In genomic region chr17:80832888-80833583, GRCh38 we compare ENCODE assay signal across 8 cellular contexts.
DNase-seq lines count a peak whose midpoint lies in the region; ATAC-seq, FAIRE-seq and TF ChIP-seq lines count a peak whose summit lies in the region.

No MANE protein-coding gene starts in this region.

- H3K27ac ChIP-seq in A673 (ENCODE audit: low read depth, low read length, poor library complexity, severe bottlenecking) (peak overlapping the region; percentile 83), kidney (ENCODE audit: low read depth in 2 of 2, low read length in 2 of 2) (peak overlapping the region; percentile 83 to 88)

- H3K4me1 ChIP-seq in A673 (ENCODE audit: insufficient read depth, low read length, poor library complexity, severe bottlenecking) (peaks cover 26% of the 10 kb centered on the region), kidney (ENCODE audit: control insufficient read depth in 1 of 2, insufficient read depth in 1 of 2, low read depth in 1 of 2, low read length in 2 of 2) (peaks cover 0 to 7% of the 10 kb centered on the region in 2 donors)

- peak overlapping the region; percentile 34 to 70 for H3K9ac ChIP-seq in kidney (ENCODE audit: low read length in 2 of 2)

- POLR2A ChIA-PET in A673 (lab: Charles Lee; ENCODE audit: low non-redundant PET): no interaction called here

- no peaks in the 10 kb centered on the region for H3K27me3 ChIP-seq in A673 (replicated peaks; ENCODE audit: insufficient read depth, low read depth, low read length, poor library complexity)

- peak; percentile 98 for DNase-seq in A673 (ENCODE audit: low spot score)
- DNase-seq in NCI-H2196 (lab: John Stamatoyannopoulos, UW; ENCODE audit: unreplicated experiment): peak; percentile 99
- peak; percentile 70 for DNase-seq in activated CD4-positive, alpha-beta T cell treated with anti-CD3 and anti-CD28 coated beads for 1 hour
- peak; percentile 61 for DNase-seq in cerebellum (ENCODE audit: low spot score)
- DNase-seq in kidney: peak; percentile 95
- DNase-seq in stimulated activated CD4-positive, alpha-beta T cell treated with anti-CD3 and anti-CD28 coated beads, Interleukin-12 subunit alpha, Interleukin-12 subunit beta, amount 100 ng/mL, for 4 hours: peak; percentile 81

- peak overlapping the region; percentile 40 for H3K4me3 ChIP-seq in A673 (ENCODE audit: low read depth, low read length, poor library complexity, severe bottlenecking)
- H3K4me3 ChIP-seq in kidney (ENCODE audit: low read length in 2 of 2): peak overlapping the region; percentile 50 to 66

- H3K9me3 ChIP-seq in A673 (ENCODE audit: low read depth, low read length, poor library complexity, severe bottlenecking): no peaks in the 10 kb centered on the region
- no peaks in the 10 kb centered on the region for H3K9me3 ChIP-seq in kidney (ENCODE audit: control insufficient read depth in 1 of 2, low read length in 2 of 2)

- no TSS peak for BruUV-seq in A673 (replicated peaks; lab: Mats Ljungman, UMichigan)

- CTCF ChIA-PET in A673 (lab: Charles Lee): interaction anchor here (1.3 kb wide), 1 partner anchor 27 kb away, joined by 4 read pairs; no protein-coding TSS in a partner anchor

- intact Hi-C loops in A673 (cut with micrococcal nuclease; ENCODE audit: unreplicated experiment): no loop called here
- intact Hi-C loops in kidney (cut with DNase I): no loop called here

- no peak for TF ChIP-seq CTCF in A673 (conservative IDR thresholded peaks at IDR 0.05; ENCODE audit: low read depth, low read length)
- no peak for TF ChIP-seq CTCF in kidney (IDR thresholded peaks at IDR 0.05; ENCODE audit: borderline replicate concordance, extremely low read depth, insufficient read depth)

- ATAC-seq in GM18868 (IDR thresholded peaks at IDR 0.05; ENCODE audit: unreplicated experiment): peak; percentile 76
- ATAC-seq in HG03103 (IDR thresholded peaks at IDR 0.05; ENCODE audit: low read depth, unreplicated experiment): peak; percentile 62

- no peaks in the 10 kb centered on the region for H3K36me3 ChIP-seq in A673 (ENCODE audit: insufficient read depth, low read length, poor library complexity, severe bottlenecking)
- H3K36me3 ChIP-seq in kidney (ENCODE audit: control insufficient read depth in 1 of 2, insufficient read depth in 2 of 2, low read length in 2 of 2): no peaks in the 10 kb centered on the region

- FAIRE-seq in kidney (lab: Jason Lieb, UNC): peak; percentile 58

Comparison
In these comparisons a context has a peak if more than half of its experiments do, and no peak if none do; other contexts are left out.
1. Peak in every context shown above with its lines: DNase-seq, ATAC-seq, H3K4me3 ChIP-seq and H3K27ac ChIP-seq.